In genomic region chr20:52056203-52057062, GRCh38 we compare ENCODE assay signal across 1 cellular context.
TF ChIP-seq lines count a peak whose summit lies in the region.

No MANE protein-coding gene starts in this region.

TF ChIP-seq in SK-N-SH, 30 proteins besides CTCF, POLR2A, EP300 and RAD21 (continued from another document):
- TF ChIP-seq REST (IDR thresholded peaks at IDR 0.05; ENCODE audit: low read depth, low read length) (no peak), NFIC (IDR thresholded peaks at IDR 0.05; ENCODE audit: borderline replicate concordance) (peak; percentile 79), JUND (IDR thresholded peaks at IDR 0.05) (peak; percentile 61), RXRA (IDR thresholded peaks at IDR 0.05; ENCODE audit: borderline replicate concordance, low read depth) (no peak), TEAD4 (IDR thresholded peaks at IDR 0.05; ENCODE audit: borderline replicate concordance, insufficient read depth) (peak; percentile 54; the same call in 1 of the 2 replicates), EZH2phosphoT487 (IDR thresholded peaks at IDR 0.05; ENCODE audit: borderline replicate concordance, low read depth) (no peak), TCF12 (IDR thresholded peaks at IDR 0.05) (peak; percentile 70; the same call in 1 of the 2 replicates), TAF1 (IDR thresholded peaks at IDR 0.05; ENCODE audit: borderline replicate concordance, low read depth, low read length) (no peak), SIN3A (IDR thresholded peaks at IDR 0.05; ENCODE audit: borderline replicate concordance, low read depth, low read length) (no peak), CHD2 (IDR thresholded peaks at IDR 0.05; ENCODE audit: low read length, partially characterized antibody) (no peak)
